8 cellular contexts compared by ENCODE assay signal in the genomic region with DNA sequence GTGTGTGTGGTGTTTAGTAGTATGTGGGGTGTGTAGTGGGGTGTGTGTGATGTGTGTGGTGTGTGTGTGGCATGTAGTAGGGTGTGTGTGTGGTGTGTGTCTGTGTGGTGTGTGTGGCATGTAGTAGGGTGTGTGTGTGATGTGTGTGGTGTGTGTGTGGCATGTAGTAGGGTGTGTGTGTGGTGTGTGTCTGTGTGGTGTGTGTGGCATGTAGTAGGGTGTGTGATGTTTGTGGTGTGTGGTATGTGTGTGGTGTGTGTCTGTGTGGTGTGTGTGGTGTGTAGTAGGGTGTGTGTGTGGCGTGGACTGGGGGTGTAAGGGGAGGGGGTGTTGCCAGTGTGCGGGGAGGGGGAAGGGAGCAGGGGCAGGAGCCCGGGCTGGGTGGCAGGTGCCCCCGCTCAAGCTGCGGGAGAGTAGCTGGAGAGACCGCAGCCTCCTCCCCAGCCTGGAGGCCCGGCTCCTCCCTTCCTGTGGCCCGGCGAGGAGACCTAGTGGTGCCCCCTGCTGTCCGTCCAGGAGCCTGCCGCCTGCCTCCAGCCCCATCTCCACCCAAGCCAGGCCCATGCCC. TPM values are rescaled to one million over a fixed set of nuclear protein-coding genes. Genes with fewer than 3 reads are reported as not detected.
A peak's percentile ranks its signal among the peaks of the same experiment; 100 is the strongest.
DNase-seq lines count a peak whose midpoint lies in the region.
"Not testable (repeated sequence)": the region's sequence is repeated elsewhere in the genome, so short reads cannot be mapped to it uniquely, and the experiment has no call there.

No MANE protein-coding gene starts in this region.

- H3K9me3 Mint-ChIP-seq in activated naive CD4-positive, alpha-beta T cell treated with anti-CD3 and anti-CD28 coated beads, Interleukin-2, amount 50 U/mL, for 24 hours, result not testable (repeated sequence)

- not testable (repeated sequence) for H3K9me3 ChIP-seq in neuronal stem cell (replicated peaks in 1 of 2; ENCODE audit: control insufficient read depth in 2 of 2, insufficient read depth in 1 of 2, low read depth in 1 of 2, low read length in 2 of 2)

- H3K27ac ChIP-seq in neuronal stem cell (replicated peaks; ENCODE audit: low read length), result not testable (repeated sequence)

- H3K14ac ChIP-seq in neuronal stem cell (ENCODE audit: low read length), result peak overlapping the region; percentile 49

- H3K4me3 Mint-ChIP-seq in activated naive CD4-positive, alpha-beta T cell treated with anti-CD3 and anti-CD28 coated beads, Interleukin-2, amount 50 U/mL, for 24 hours, result not testable (repeated sequence)

- WGBS in neuronal stem cell (ENCODE audit: extremely low coverage in 2 of 2, insufficient read length in 2 of 2, insufficient replicate concordance in 1 of 2), 2 donors, result no CpG with 5 or more reads among the region's 11 CpGs

- H2AFZ ChIP-seq in neuronal stem cell (ENCODE audit: low read length), result not testable (repeated sequence)

- H3K4me1 Mint-ChIP-seq in activated naive CD4-positive, alpha-beta T cell treated with anti-CD3 and anti-CD28 coated beads, Interleukin-2, amount 50 U/mL, for 24 hours, result peaks cover 11% of the 10 kb centered on the region

- in situ Hi-C loops in KBM-7 (cut with MboI; ENCODE audit: low pct_unique_long_range_greater_than_20kb, low sequenced_read_pairs), result not testable (repeated sequence)

- peak overlapping the region; percentile 18 for H2BK15ac ChIP-seq in neuronal stem cell (ENCODE audit: low read length)

- H3K4ac ChIP-seq in neuronal stem cell (ENCODE audit: low read length), result peak overlapping the region; percentile 32

- not testable (repeated sequence) for H3K23ac ChIP-seq in neuronal stem cell (ENCODE audit: low read depth, low read length, poor library complexity)

- not testable (repeated sequence) for H2BK5ac ChIP-seq in neuronal stem cell (ENCODE audit: low read length)

- H3K4me1 ChIP-seq in neuronal stem cell (ENCODE audit: control insufficient read depth in 2 of 2, insufficient read depth in 1 of 2, low read depth in 1 of 2, low read length in 2 of 2), result not testable (repeated sequence)

- peak overlapping the region; percentile 84 for H2BK12ac ChIP-seq in neuronal stem cell (ENCODE audit: low read length)

- H4K91ac ChIP-seq in neuronal stem cell (ENCODE audit: low read depth, low read length, poor library complexity), result not testable (repeated sequence)

- peak overlapping the region; percentile 8 for H3K27ac Mint-ChIP-seq in activated naive CD4-positive, alpha-beta T cell treated with anti-CD3 and anti-CD28 coated beads, Interleukin-2, amount 50 U/mL, for 24 hours

- H3K79me1 ChIP-seq in neuronal stem cell (ENCODE audit: low read depth, low read length), result not testable (repeated sequence)

- not testable (repeated sequence) for H3K4me2 ChIP-seq in neuronal stem cell (ENCODE audit: insufficient read depth, low read length, poor library complexity, severe bottlenecking)

- not testable (repeated sequence) for H3K27me3 ChIP-seq in neuronal stem cell (ENCODE audit: control insufficient read depth in 3 of 3, insufficient read depth in 3 of 3, low read depth in 1 of 3, low read length in 3 of 3)

- peak overlapping the region; percentile 99 for H4K8ac ChIP-seq in neuronal stem cell (ENCODE audit: low read depth, low read length)

- peak overlapping the region; percentile 30 for H2AK5ac ChIP-seq in neuronal stem cell (ENCODE audit: low read depth, low read length)

- DNase-seq in EL, result peak; percentile 2
- DNase-seq in H4 (ENCODE audit: low spot score), result peak; percentile 19
- DNase-seq in KBM-7, result peak; percentile 19
- peak; percentile 81 for DNase-seq in activated CD4-positive, alpha-beta T cell treated with anti-CD3 and anti-CD28 coated beads for 48 hours
- DNase-seq in head of caudate nucleus, result peak in 25 of 42 donors; percentile 4 to 66 (median 37)
- DNase-seq in neuronal stem cell (ENCODE audit: low spot score), result not testable (repeated sequence)
- peak; percentile 45 to 73 for DNase-seq in stimulated activated CD8-positive, alpha-beta memory T cell treated with anti-CD3 and anti-CD28 coated beads, Interleukin-15, amount 100 ng/mL, for 48 hours (ENCODE audit: low read depth in 2 of 2)

- H3K36me3 ChIP-seq in neuronal stem cell (replicated peaks in 1 of 2; ENCODE audit: control insufficient read depth in 2 of 2, insufficient read depth in 2 of 2, low read length in 2 of 2), result not testable (repeated sequence)

- intact Hi-C loops in head of caudate nucleus (cut with DNase I), result not testable (repeated sequence)

- not testable (repeated sequence) for H3K36me3 Mint-ChIP-seq in activated naive CD4-positive, alpha-beta T cell treated with anti-CD3 and anti-CD28 coated beads, Interleukin-2, amount 50 U/mL, for 24 hours

- peak overlapping the region in 1 of 2 donors; percentile 70 for H3K4me3 ChIP-seq in neuronal stem cell (ENCODE audit: low read length in 2 of 2)

- not testable (repeated sequence) for H3K18ac ChIP-seq in neuronal stem cell (ENCODE audit: low read length)

- H3K27me3 Mint-ChIP-seq in activated naive CD4-positive, alpha-beta T cell treated with anti-CD3 and anti-CD28 coated beads, Interleukin-2, amount 50 U/mL, for 24 hours, result not testable (repeated sequence)

- not testable (repeated sequence) for H3K9ac ChIP-seq in neuronal stem cell (ENCODE audit: low read depth, low read length, poor library complexity)

- H2BK120ac ChIP-seq in neuronal stem cell (ENCODE audit: low read depth, low read length), result not testable (repeated sequence)

RNA-seq across cellular contexts. Expression of gene GOLGA8T, which starts 38.3 kb away (rescaled TPM):
- total RNA-seq in H4 (2014; rRNA removed; shearing (Covaris generic)), result not detected in 2 replicates
- not detected for polyA plus RNA-seq in neuronal stem cell (2013, experiment 1 of 2)
- not detected for polyA plus RNA-seq in neuronal stem cell (2013, experiment 2 of 2)
